In genomic region chr6:14276667-14277404, GRCh38 we compare ENCODE assay signal across 8 cellular contexts.
A peak's percentile ranks its signal among the peaks of the same experiment; 100 is the strongest.
DNase-seq lines count a peak whose midpoint lies in the region; ATAC-seq and TF ChIP-seq lines count a peak whose summit lies in the region.

No MANE protein-coding gene starts in this region.

- peaks cover 0 to 12% (median 2%) of the 10 kb centered on the region in 3 donors for H3K27me3 Mint-ChIP-seq in immature natural killer cell (ENCODE audit: low read depth in 3 of 3)

- DNase-seq in left cardiac atrium (no peak), left ventricle myocardium inferior (no peak), RWPE2 (ENCODE audit: low spot score) (no peak), immature natural killer cell (peak; percentile 48 to 53 (median 50)), HuH-7 (ENCODE audit: low spot score) (no peak), ovary (no peak)

- peak overlapping the region; percentile 62 to 78 (median 71) for H3K4me3 Mint-ChIP-seq in immature natural killer cell

- peaks cover 30 to 38% of the 10 kb centered on the region in 2 donors for H3K4me1 Mint-ChIP-seq in immature natural killer cell

- H3K9me3 Mint-ChIP-seq in immature natural killer cell = peaks cover 0 to 15% (median 1%) of the 10 kb centered on the region in 6 donors

- no peak for TF ChIP-seq POLR2A in ovary (IDR thresholded peaks at IDR 0.05)

- ATAC-seq in left cardiac atrium (peak; percentile 42 to 64), HG02973 (IDR thresholded peaks at IDR 0.05; ENCODE audit: unreplicated experiment) (peak; percentile 74), RWPE2 (ENCODE audit: low read depth) (no peak), HG03045 (IDR thresholded peaks at IDR 0.05; ENCODE audit: unreplicated experiment) (no peak)

- peak overlapping the region; percentile 40 to 88 (median 68) for H3K27ac Mint-ChIP-seq in immature natural killer cell

- H3K9me3 ChIP-seq in left ventricle myocardium inferior (replicated peaks) (peaks cover 12% of the 10 kb centered on the region), RWPE2 (ENCODE audit: severe bottlenecking) (peaks cover 6% of the 10 kb centered on the region), ovary (no peaks in the 10 kb centered on the region)

- H3K27me3 ChIP-seq in left ventricle myocardium inferior (ENCODE audit: low read depth) (no peaks in the 10 kb centered on the region), RWPE2 (ENCODE audit: insufficient read depth, poor library complexity, severe bottlenecking) (no peaks in the 10 kb centered on the region), ovary (no peaks in the 10 kb centered on the region)

- peaks cover 0 to 7% (median 5%) of the 10 kb centered on the region in 3 donors for H3K36me3 Mint-ChIP-seq in immature natural killer cell

- H3K27ac ChIP-seq in left ventricle myocardium inferior (replicated peaks) = no peak overlapping the region
- H3K27ac ChIP-seq in RWPE2 (ENCODE audit: poor library complexity, severe bottlenecking) = peak overlapping the region; percentile 4
- no peak overlapping the region for H3K27ac ChIP-seq in ovary

- no peak for TF ChIP-seq EP300 in ovary (IDR thresholded peaks at IDR 0.05)

- H3K36me3 ChIP-seq in left ventricle myocardium inferior (no peaks in the 10 kb centered on the region), RWPE2 (ENCODE audit: low read depth) (no peaks in the 10 kb centered on the region), ovary (no peaks in the 10 kb centered on the region)

- intact Hi-C loops in left cardiac atrium (cut with DNase I) (no loop called here), left ventricle myocardium inferior (cut with micrococcal nuclease) (no loop called here), ovary (cut with DNase I) (loop anchor here in 1 of 4 donors (1.0 kb wide), 1 partner anchor 35 kb away; no protein-coding TSS in a partner anchor)

- TF ChIP-seq CTCF in left ventricle myocardium inferior (IDR thresholded peaks at IDR 0.05; ENCODE audit: borderline replicate concordance) (no peak), RWPE2 (IDR thresholded peaks at IDR 0.05; ENCODE audit: poor library complexity, severe bottlenecking) (no peak), ovary (IDR thresholded peaks at IDR 0.05) (no peak)

- H3K4me1 ChIP-seq in left ventricle myocardium inferior (peaks cover 24% of the 10 kb centered on the region), RWPE2 (ENCODE audit: insufficient read depth, poor library complexity, severe bottlenecking) (peaks cover 16% of the 10 kb centered on the region), ovary (ENCODE audit: insufficient read depth) (peaks cover 16% of the 10 kb centered on the region)

- 35 to 44% (median 35%) methylated on average over 4 of the region's 4 CpGs for WGBS in ovary, 3 donors

- no peak overlapping the region for H3K4me3 ChIP-seq in left ventricle myocardium inferior
- no peak overlapping the region for H3K4me3 ChIP-seq in RWPE2 (ENCODE audit: severe bottlenecking)
- H3K4me3 ChIP-seq in ovary = no peak overlapping the region

Comparison
In these comparisons a context has a peak if more than half of its experiments do, and no peak if none do; other contexts are left out.
1. ATAC-seq: peak in left cardiac atrium (2 of 2) and HG02973 (single experiment); none in RWPE2 (single experiment) and HG03045 (single experiment).
2. DNase-seq: peak in immature natural killer cell (3 of 3); none in left cardiac atrium (single experiment), left ventricle myocardium inferior (single experiment), RWPE2 (single experiment), HuH-7 (single experiment) and ovary (0 of 5).